Comparison of ENCODE assay signal across 8 cellular contexts in the genomic region with DNA sequence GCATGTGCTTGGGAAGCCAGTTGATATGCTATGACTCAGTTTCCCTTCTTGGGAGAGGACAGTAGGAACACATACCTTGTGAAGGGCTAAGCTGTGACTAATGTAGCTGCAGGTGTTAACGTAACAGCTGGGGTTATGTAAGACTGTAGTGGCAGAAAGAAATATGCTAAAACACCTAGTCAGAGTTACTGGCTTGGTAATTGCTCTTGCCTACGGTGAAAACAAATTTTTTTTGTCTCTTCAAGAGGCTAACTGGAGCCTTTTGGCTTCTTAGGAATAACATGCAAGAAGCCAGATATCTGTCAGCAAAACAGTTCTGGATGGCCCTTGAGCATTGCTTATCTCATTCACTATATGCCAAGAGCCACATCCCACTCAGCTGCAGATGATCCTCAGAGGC. TPM values are rescaled to one million over a fixed set of nuclear protein-coding genes. Genes with fewer than 3 reads are reported as not detected.
DNase-seq lines count a peak whose midpoint lies in the region; ATAC-seq and TF ChIP-seq lines count a peak whose summit lies in the region.

No MANE protein-coding gene starts in this region.

- CTCF ChIA-PET in naive thymus-derived CD4-positive, alpha-beta T cell (lab: Charles Lee), result interaction anchor here (4.3 to 8.9 kb wide), 3 partner anchors 36 to 127 kb away, joined by 25 to 180 read pairs (median 90); partner anchors contain the start of gene SPTBN5

- H3K4me1 ChIP-seq in naive thymus-derived CD4-positive, alpha-beta T cell (ENCODE audit: control insufficient read depth in 2 of 2, insufficient read depth in 2 of 2, low read length in 2 of 2), result peaks cover 36 to 41% of the 10 kb centered on the region in 2 donors

- peaks cover 14% of the 10 kb centered on the region for H3K36me3 Mint-ChIP-seq in central memory CD8-positive, alpha-beta T cell (ENCODE audit: insufficient read depth)
- H3K36me3 Mint-ChIP-seq in naive thymus-derived CD4-positive, alpha-beta T cell, result peaks cover 0 to 8% (median 0%) of the 10 kb centered on the region in 5 donors

- no peak for TF ChIP-seq CTCF in AG10803 (conservative IDR thresholded peaks at IDR 0.05; ENCODE audit: low read length)

- H3K36me3 ChIP-seq in KOPT-K1 (ENCODE audit: insufficient read depth, low read length), result no peaks in the 10 kb centered on the region
- H3K36me3 ChIP-seq in naive thymus-derived CD4-positive, alpha-beta T cell (ENCODE audit: control insufficient read depth in 2 of 3, insufficient read depth in 3 of 3, low read length in 3 of 3), result peaks cover 0 to 5% (median 0%) of the 10 kb centered on the region in 3 experiments

- no peak for ATAC-seq in central memory CD8-positive, alpha-beta T cell (replicated peaks; ENCODE audit: extremely low read depth, poor library complexity, severe bottlenecking)
- no peak for ATAC-seq in naive thymus-derived CD4-positive, alpha-beta T cell

- no peaks in the 10 kb centered on the region for H3K9me3 Mint-ChIP-seq in central memory CD8-positive, alpha-beta T cell
- peaks cover 0 to 5% (median 0%) of the 10 kb centered on the region in 11 donors for H3K9me3 Mint-ChIP-seq in naive thymus-derived CD4-positive, alpha-beta T cell

- intact Hi-C loops in naive thymus-derived CD4-positive, alpha-beta T cell (cut with micrococcal nuclease), result loop anchor here (2.0 to 10.0 kb wide), 2 partner anchors 15 to 871 kb away; no protein-coding TSS in a partner anchor

- H3K27ac Mint-ChIP-seq in central memory CD8-positive, alpha-beta T cell (ENCODE audit: low read depth), result no peak overlapping the region
- peak overlapping the region in 5 of 9 donors; percentile 25 to 94 (median 92) for H3K27ac Mint-ChIP-seq in naive thymus-derived CD4-positive, alpha-beta T cell

- no peaks in the 10 kb centered on the region for H3K27me3 Mint-ChIP-seq in central memory CD8-positive, alpha-beta T cell
- H3K27me3 Mint-ChIP-seq in naive thymus-derived CD4-positive, alpha-beta T cell, result no peaks in the 10 kb centered on the region

- peak overlapping the region; percentile 95 for H3K4me3 Mint-ChIP-seq in central memory CD8-positive, alpha-beta T cell
- peak overlapping the region; percentile 86 to 97 (median 95) for H3K4me3 Mint-ChIP-seq in naive thymus-derived CD4-positive, alpha-beta T cell

- DNase-seq in AG10803 (ENCODE audit: low read depth) (no peak), NK-92 (lab: John Stamatoyannopoulos, UW; ENCODE audit: unreplicated experiment) (no peak), Kasumi-1 (lab: John Stamatoyannopoulos, UW) (no peak), HPDE6-E6E7 (ENCODE audit: extremely low spot score) (no peak), NCI-H2227 (lab: John Stamatoyannopoulos, UW; ENCODE audit: unreplicated experiment) (no peak)
- no peak for DNase-seq in central memory CD8-positive, alpha-beta T cell (ENCODE audit: low spot score in 2 of 2)
- DNase-seq in naive thymus-derived CD4-positive, alpha-beta T cell, result no peak

- POLR2A ChIA-PET in naive thymus-derived CD4-positive, alpha-beta T cell (lab: Charles Lee), result interaction anchor here (1.2 to 4.1 kb wide), 4 partner anchors 26 to 127 kb away, joined by 3 to 41 read pairs (median 4); no protein-coding TSS in a partner anchor

- no peaks in the 10 kb centered on the region for H3K27me3 ChIP-seq in naive thymus-derived CD4-positive, alpha-beta T cell (ENCODE audit: control insufficient read depth in 2 of 2, insufficient read depth in 2 of 2, low read length in 2 of 2)

- H3K4me1 Mint-ChIP-seq in central memory CD8-positive, alpha-beta T cell, result peaks cover 75% of the 10 kb centered on the region
- H3K4me1 Mint-ChIP-seq in naive thymus-derived CD4-positive, alpha-beta T cell, result peaks cover 43 to 78% (median 73%) of the 10 kb centered on the region in 7 donors

- H3K27ac ChIP-seq in KOPT-K1 (ENCODE audit: low read depth, low read length, poor library complexity, severe bottlenecking), result peak overlapping the region; percentile 76
- H3K27ac ChIP-seq in naive thymus-derived CD4-positive, alpha-beta T cell (ENCODE audit: low read depth, low read length), result no peak overlapping the region

- H3K4me3 ChIP-seq in AG10803 (ENCODE audit: low read length), result peak overlapping the region; percentile 90
- H3K4me3 ChIP-seq in naive thymus-derived CD4-positive, alpha-beta T cell (ENCODE audit: low read length), result peak overlapping the region; percentile 93

- H3K9me3 ChIP-seq in KOPT-K1 (ENCODE audit: insufficient read depth, low read length, poor library complexity, severe bottlenecking), result no peaks in the 10 kb centered on the region
- no peaks in the 10 kb centered on the region for H3K9me3 ChIP-seq in naive thymus-derived CD4-positive, alpha-beta T cell (ENCODE audit: control insufficient read depth in 2 of 3, low read length in 3 of 3)

RNA-seq across cellular contexts. Expression of gene MAPKBP1, which starts 1.4 kb away (rescaled TPM):
- total RNA-seq in naive thymus-derived CD4-positive, alpha-beta T cell, result 10 to 100 TPM; 36.5 to 44.7 (median 41.1) TPM
- 1 to 10 TPM; 3.0 to 4.3 TPM for polyA plus RNA-seq in naive thymus-derived CD4-positive, alpha-beta T cell

RNA-seq across cellular contexts. Expression of gene JMJD7, which starts 52.2 kb away (rescaled TPM):
- total RNA-seq in naive thymus-derived CD4-positive, alpha-beta T cell, result 10 to 100 TPM; 25.3 to 83.7 (median 52.1) TPM
- polyA plus RNA-seq in naive thymus-derived CD4-positive, alpha-beta T cell, result 10 to 100 TPM; 22.4 to 28.6 TPM
